8 cellular contexts compared by ENCODE assay signal in the genomic region with DNA sequence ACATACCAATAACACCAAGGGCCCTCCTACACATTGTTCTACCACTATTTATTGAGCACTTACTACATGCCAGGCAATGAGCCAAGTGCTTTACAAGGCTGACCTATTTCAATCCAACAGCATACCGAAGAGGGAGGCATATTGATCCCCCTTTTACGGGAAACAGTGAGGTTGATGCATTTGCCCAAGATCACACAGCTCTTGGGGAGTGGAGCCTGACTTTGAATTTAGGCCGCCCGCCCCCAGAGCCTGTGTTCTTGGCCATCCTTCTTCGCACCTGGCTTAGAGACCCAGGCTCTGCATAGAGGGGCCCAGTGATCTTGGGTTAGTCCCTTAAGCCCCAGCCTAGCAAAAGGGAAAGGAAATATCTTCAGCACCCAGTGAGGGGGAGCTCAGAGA.
DNase-seq lines count a peak whose midpoint lies in the region; ATAC-seq and TF ChIP-seq lines count a peak whose summit lies in the region.

No MANE protein-coding gene starts in this region.

- H3F3A ChIP-seq in DOHH2 (ENCODE audit: control insufficient read depth, insufficient read depth), result no peaks in the 10 kb centered on the region

- H4K20me1 ChIP-seq in DOHH2 (ENCODE audit: control insufficient read depth, insufficient read depth, low read depth, low read length), result no peaks in the 10 kb centered on the region

- peak overlapping the region; percentile 46 for H3K4me2 ChIP-seq in DOHH2 (ENCODE audit: low read length)

- H3K27me3 ChIP-seq in DOHH2 (ENCODE audit: control insufficient read depth, low read length), result peaks cover 33% of the 10 kb centered on the region

- peaks cover 5% of the 10 kb centered on the region; the same call in 1 of the 2 replicates for H3K9me3 ChIP-seq in DOHH2 (ENCODE audit: control insufficient read depth, insufficient read depth, low read length)
- no peaks in the 10 kb centered on the region for H3K9me3 ChIP-seq in T-helper 17 cell (ENCODE audit: control insufficient read depth, low read length, poor library complexity, severe bottlenecking)

- peak overlapping the region; percentile 84 for H3K27ac Mint-ChIP-seq in T-helper 17 cell

- H3K36me3 ChIP-seq in DOHH2 (ENCODE audit: control insufficient read depth, low read length), result no peaks in the 10 kb centered on the region

- TF ChIP-seq CTCF in DOHH2 (IDR thresholded peaks at IDR 0.05; ENCODE audit: low read depth, low read length, poor library complexity, severe bottlenecking), result no peak

- H3K27me3 Mint-ChIP-seq in T-helper 17 cell, result peaks cover 12% of the 10 kb centered on the region

- peaks cover 17% of the 10 kb centered on the region for H3K4me1 Mint-ChIP-seq in T-helper 17 cell

- peak overlapping the region; percentile 91 for H3K4me3 Mint-ChIP-seq in T-helper 17 cell

- ATAC-seq in T-helper 17 cell, result no peak

- H3K36me3 Mint-ChIP-seq in T-helper 17 cell (ENCODE audit: low read depth), result no peaks in the 10 kb centered on the region

- H3K4me3 ChIP-seq in DOHH2 (ENCODE audit: low read length), result no peak overlapping the region; the same call in 1 of the 2 replicates

- DNase-seq in T-helper 17 cell (no peak), fibroblast of peridontal ligament (ENCODE audit: extremely low read depth) (peak; percentile 45), renal cortical epithelial cell (ENCODE audit: low read depth) (peak; percentile 70), NCI-H345 treated with DMSO at 0.1 percent for 48 hours (lab: John Stamatoyannopoulos, UW; ENCODE audit: unreplicated experiment) (no peak), NCI-H1092 (lab: John Stamatoyannopoulos, UW) (no peak), amygdala (lab: John Stamatoyannopoulos, UW) (no peak), activated gamma-delta T cell (lab: John Stamatoyannopoulos, UW) (no peak)

- no peaks in the 10 kb centered on the region for H3K79me2 ChIP-seq in DOHH2 (ENCODE audit: control insufficient read depth, low read length)

- H3K9me2 ChIP-seq in DOHH2 (replicated peaks; ENCODE audit: control insufficient read depth, low read length), result no peaks in the 10 kb centered on the region

- H3K4me1 ChIP-seq in DOHH2 (ENCODE audit: control insufficient read depth, low read length), result peaks cover 7% of the 10 kb centered on the region; the same call in 1 of the 2 replicates

- no peak overlapping the region for H3K27ac ChIP-seq in DOHH2 (ENCODE audit: low read depth, low read length)

Comparison
In these comparisons a context has a peak if more than half of its experiments do, and no peak if none do; other contexts are left out.
1. DNase-seq: peak in fibroblast of peridontal ligament (single experiment) and renal cortical epithelial cell (single experiment); none in T-helper 17 cell (0 of 3), NCI-H345 treated with DMSO at 0.1 percent for 48 hours (single experiment), NCI-H1092 (single experiment), amygdala (0 of 56) and activated gamma-delta T cell (single experiment).